24 cellular contexts compared by ENCODE assay signal in genomic region chr11:16049611-16050010, GRCh38.
"Had no signal": no experiment of that assay in that cellular context is flagged by ENCODE, and none has a peak within 500 bp of the region (broad histone marks: within the 10 kb centered on the region; RNA-seq: fewer than 3 reads in every experiment).

No MANE protein-coding gene starts in this region.

- H3K4me3 ChIP-seq: body of pancreas, cardiac muscle cell, heart right ventricle, left ventricle myocardium inferior, pancreas, psoas muscle, right atrium auricular region, upper lobe of right lung had no signal

- H3K4me3 Mint-ChIP-seq: activated CD4-positive, alpha-beta T cell treated with anti-CD3 and anti-CD28 coated beads, Interleukin-2, amount 10 ng/mL, durations not matched to agents 7 days and 5 days; activated CD8-positive, alpha-beta T cell treated with anti-CD3 and anti-CD28 coated beads for 36 hours; activated naive CD4-positive, alpha-beta T cell treated with anti-CD3 and anti-CD28 coated beads, Interleukin-2, amount 50 U/mL, for 24 hours; activated T-helper 1 cell treated with anti-CD3 and anti-CD28 coated beads, Interleukin-12 subunit alpha, Interleukin-12 subunit beta, Interleukin-2, Interleukin-4 antibody, amounts not matched to agents 30 ng/mL and 10 ng/mL and 1 ng/mL, durations not matched to agents 14 hours and 24 hours and 36 hours; natural killer cell; T-helper 2 cell treated with Interferon-gamma antibody and Interleukin-4, amounts not matched to agents 5 μg/mL and 100 μg/mL, for 36 hours had no signal

- H3K27me3 Mint-ChIP-seq: activated CD4-positive, alpha-beta T cell treated with anti-CD3 and anti-CD28 coated beads, Interleukin-2, amount 10 ng/mL, durations not matched to agents 7 days and 5 days; activated CD8-positive, alpha-beta T cell treated with anti-CD3 and anti-CD28 coated beads for 36 hours; activated naive CD4-positive, alpha-beta T cell treated with anti-CD3 and anti-CD28 coated beads, Interleukin-2, amount 50 U/mL, for 24 hours had no signal

- ATAC-seq: activated CD8-positive, alpha-beta T cell treated with anti-CD3 and anti-CD28 coated beads for 36 hours; body of pancreas; heart right ventricle; natural killer cell; pancreas; psoas muscle; stimulated activated naive CD8-positive, alpha-beta T cell treated with anti-CD3 and anti-CD28 coated beads, Interleukin-15, Interleukin-2, amounts not matched to agents 100 U/mL and 50 U/mL, for 24 hours; upper lobe of right lung had no signal

- H3K9me3 ChIP-seq: body of pancreas, neutrophil, pancreas, psoas muscle, right atrium auricular region, upper lobe of right lung had no signal

- H3K36me3 ChIP-seq: cardiac muscle cell, neutrophil, upper lobe of right lung had no signal

- H3K36me3 Mint-ChIP-seq: activated naive CD4-positive, alpha-beta T cell treated with anti-CD3 and anti-CD28 coated beads, Interleukin-2, amount 50 U/mL, for 24 hours; natural killer cell had no signal

- H3K27me3 ChIP-seq: body of pancreas, cardiac muscle cell, heart right ventricle, neutrophil, pancreas, right atrium auricular region, upper lobe of right lung had no signal

- H3K27ac Mint-ChIP-seq: activated CD4-positive, alpha-beta T cell treated with anti-CD3 and anti-CD28 coated beads, Interleukin-2, amount 10 ng/mL, durations not matched to agents 7 days and 5 days; activated CD8-positive, alpha-beta T cell treated with anti-CD3 and anti-CD28 coated beads for 36 hours; activated naive CD4-positive, alpha-beta T cell treated with anti-CD3 and anti-CD28 coated beads, Interleukin-2, amount 50 U/mL, for 24 hours; activated T-helper 1 cell treated with anti-CD3 and anti-CD28 coated beads, Interleukin-12 subunit alpha, Interleukin-12 subunit beta, Interleukin-2, Interleukin-4 antibody, amounts not matched to agents 30 ng/mL and 10 ng/mL and 1 ng/mL, durations not matched to agents 14 hours and 24 hours and 36 hours; natural killer cell; T-helper 2 cell treated with Interferon-gamma antibody and Interleukin-4, amounts not matched to agents 5 μg/mL and 100 μg/mL, for 36 hours had no signal

- H3K27ac ChIP-seq: body of pancreas, cardiac muscle cell, heart right ventricle, left ventricle myocardium inferior, neutrophil, pancreas, psoas muscle, right atrium auricular region, upper lobe of right lung, VCaP had no signal

- DNase-seq: activated CD4-positive, alpha-beta T cell treated with anti-CD3 and anti-CD28 coated beads, Interleukin-2, amount 10 ng/mL, durations not matched to agents 7 days and 5 days; activated CD4-positive, CD25-positive, alpha-beta regulatory T cell treated with anti-CD3 and anti-CD28 coated beads, Interleukin-2, amount 50 U/mL, for 72 hours; activated CD8-positive, alpha-beta T cell treated with anti-CD3 and anti-CD28 coated beads for 36 hours; activated gamma-delta T cell; anterior cingulate cortex; body of pancreas; cortex of kidney; heart right ventricle; left ventricle myocardium inferior; midbrain; natural killer cell; pancreas; psoas muscle; stimulated activated CD4-positive, alpha-beta T cell treated with anti-CD3 and anti-CD28 coated beads, Interleukin-12 subunit alpha, Interleukin-12 subunit beta, amount 100 ng/mL, for 4 hours; stimulated activated CD4-positive, alpha-beta T cell treated with anti-CD3 and anti-CD28 coated beads, Interleukin-4, amount 100 ng/mL, for 4 hours; stimulated activated naive CD8-positive, alpha-beta T cell treated with anti-CD3 and anti-CD28 coated beads, Interleukin-15, Interleukin-2, amounts not matched to agents 100 U/mL and 50 U/mL, for 24 hours; upper lobe of right lung had no signal

- H3K4me1 ChIP-seq: body of pancreas, heart right ventricle, left ventricle myocardium inferior, pancreas, psoas muscle, right atrium auricular region, upper lobe of right lung had no signal

- H3K9me3 Mint-ChIP-seq: activated CD4-positive, alpha-beta T cell treated with anti-CD3 and anti-CD28 coated beads, Interleukin-2, amount 10 ng/mL, durations not matched to agents 7 days and 5 days; activated CD8-positive, alpha-beta T cell treated with anti-CD3 and anti-CD28 coated beads for 36 hours; activated naive CD4-positive, alpha-beta T cell treated with anti-CD3 and anti-CD28 coated beads, Interleukin-2, amount 50 U/mL, for 24 hours; activated T-helper 1 cell treated with anti-CD3 and anti-CD28 coated beads, Interleukin-12 subunit alpha, Interleukin-12 subunit beta, Interleukin-2, Interleukin-4 antibody, amounts not matched to agents 30 ng/mL and 10 ng/mL and 1 ng/mL, durations not matched to agents 14 hours and 24 hours and 36 hours; T-helper 2 cell treated with Interferon-gamma antibody and Interleukin-4, amounts not matched to agents 5 μg/mL and 100 μg/mL, for 36 hours had no signal

- H3K4me1 Mint-ChIP-seq: activated CD4-positive, alpha-beta T cell treated with anti-CD3 and anti-CD28 coated beads, Interleukin-2, amount 10 ng/mL, durations not matched to agents 7 days and 5 days; activated naive CD4-positive, alpha-beta T cell treated with anti-CD3 and anti-CD28 coated beads, Interleukin-2, amount 50 U/mL, for 24 hours; natural killer cell had no signal
